ENCODE assay signal across 9 cellular contexts in genomic region chr3:16309558-16309957, GRCh38. TPM values are rescaled to one million over a fixed set of nuclear protein-coding genes. Genes with fewer than 3 reads are reported as not detected.
DNase-seq lines count a peak whose midpoint lies in the region; ATAC-seq and TF ChIP-seq lines count a peak whose summit lies in the region.
"Had no signal": no experiment of that assay in that cellular context is flagged by ENCODE, and none has a peak within 500 bp of the region (broad histone marks: within the 10 kb centered on the region; RNA-seq: fewer than 3 reads in every experiment).

No MANE protein-coding gene starts in this region.

- intact Hi-C loops in aorta (cut with DNase I) = no loop called here

- DNase-seq in HFF-Myc (ENCODE audit: extremely low read depth, low read depth) (peak; percentile 31), M059J (ENCODE audit: low read depth) (peak; percentile 72), nephron progenitor cell (no peak), aorta (no peak), NCI-H524 (lab: John Stamatoyannopoulos, UW) (no peak), NCI-H2081 (lab: John Stamatoyannopoulos, UW) (no peak)
- peak; percentile 39 for DNase-seq in activated gamma-delta T cell treated with anti-CD3 and anti-CD28 coated beads, Interleukin-2, amount 50 U/mL, for 16 hours (ENCODE audit: low read depth)
- DNase-seq: left cardiac atrium had no signal

- peaks cover 21% of the 10 kb centered on the region for H3K4me1 Mint-ChIP-seq in nephron progenitor cell

- H3K4me1 ChIP-seq in aorta (ENCODE audit: control insufficient read depth in 1 of 2, insufficient read depth in 2 of 2, low read length in 2 of 2) = no peaks in the 10 kb centered on the region

- no peaks in the 10 kb centered on the region for H3K27me3 ChIP-seq in aorta (ENCODE audit: control insufficient read depth in 1 of 2, insufficient read depth in 2 of 2, low read length in 1 of 2)

- 36 to 87% methylated on average over 2 of the region's 2 CpGs for WGBS in aorta, 2 donors

- H3K4me3 ChIP-seq in HFF-Myc (replicated peaks; ENCODE audit: low read depth, low read length) = no peak overlapping the region
- no peak overlapping the region for H3K4me3 ChIP-seq in aorta (ENCODE audit: low read length in 2 of 2)

- no peaks in the 10 kb centered on the region for H3K27me3 Mint-ChIP-seq in nephron progenitor cell (ENCODE audit: low read depth, poor library complexity)

- H3K36me3 Mint-ChIP-seq in nephron progenitor cell (ENCODE audit: low read depth) = peaks cover 60% of the 10 kb centered on the region

- no peak overlapping the region for H3K27ac ChIP-seq in aorta (ENCODE audit: low read depth in 1 of 2, low read length in 2 of 2)

- peak overlapping the region; percentile 42 for H3K27ac Mint-ChIP-seq in nephron progenitor cell

- no peaks in the 10 kb centered on the region for H3K9me3 ChIP-seq in aorta (ENCODE audit: control insufficient read depth, low read length)

- peaks cover 0 to 3% of the 10 kb centered on the region in 2 donors for H3K36me3 ChIP-seq in aorta (ENCODE audit: control insufficient read depth in 1 of 2, insufficient read depth in 2 of 2, low read length in 1 of 2)

- H3K4me3 Mint-ChIP-seq in nephron progenitor cell = peak overlapping the region; percentile 12

- TF ChIP-seq CTCF in HFF-Myc (IDR thresholded peaks at IDR 0.05; ENCODE audit: low read depth, low read length, missing control alignments) (no peak), nephron progenitor cell (IDR thresholded peaks at IDR 0.05) (no peak)

- ATAC-seq in GM18517 (IDR thresholded peaks at IDR 0.05; ENCODE audit: unreplicated experiment) (peak; percentile 96), aorta (ENCODE audit: low FRiP score) (no peak)

- H3K9me3 Mint-ChIP-seq in nephron progenitor cell = peaks cover 7% of the 10 kb centered on the region

RNA-seq across cellular contexts. Expression of gene OXNAD1, which starts 44.5 kb away (rescaled TPM):
- 7.7 and 7.9 TPM in 2 replicates for total RNA-seq in M059J (2014; rRNA removed; shearing (Covaris generic))
- total RNA-seq in aorta = 10 to 100 TPM in 1 of 2 donors, 1 to 10 TPM in 1; 7.4 to 10.3 TPM
- 1 to 10 TPM; 2.4 to 3.8 TPM for polyA plus RNA-seq in aorta

RNA-seq across cellular contexts. Expression of gene DPH3, which starts 44.8 kb away (rescaled TPM):
- total RNA-seq in M059J (2014; rRNA removed; shearing (Covaris generic)) = 14.3 and 18.5 TPM in 2 replicates
- 10 to 100 TPM; 19.7 to 31.0 TPM for total RNA-seq in aorta
- polyA plus RNA-seq in aorta = 10 to 100 TPM; 14.0 to 49.6 TPM

Comparison
In these comparisons a context has a peak if more than half of its experiments do, and no peak if none do; other contexts are left out.
1. DNase-seq: peak in HFF-Myc (single experiment), M059J (single experiment) and activated gamma-delta T cell treated with anti-CD3 and anti-CD28 coated beads, Interleukin-2, amount 50 U/mL, for 16 hours (single experiment); none in nephron progenitor cell (single experiment), aorta (0 of 2), NCI-H524 (0 of 2) and NCI-H2081 (0 of 2).